In genomic region chr15:43529587-43530345, GRCh38 we compare ENCODE assay signal across 21 cellular contexts.
"Had no signal": no experiment of that assay in that cellular context is flagged by ENCODE, and none has a peak within 500 bp of the region (broad histone marks: within the 10 kb centered on the region; RNA-seq: fewer than 3 reads in every experiment).

No MANE protein-coding gene starts in this region.

- H3K27ac ChIP-seq: adrenal gland, thyroid gland had no signal

- ATAC-seq: activated CD4-positive, CD25-positive, alpha-beta regulatory T cell treated with anti-CD3 and anti-CD28 coated beads, Interleukin-2, amount 50 U/mL, for 24 hours had no signal

- H3K27ac Mint-ChIP-seq: activated naive CD4-positive, alpha-beta T cell treated with anti-CD3 and anti-CD28 coated beads, Interleukin-2, amount 50 U/mL, for 24 hours; activated T-cell treated with anti-CD3 and anti-CD28 coated beads, Interleukin-2, amount 50 U/mL, for 72 hours; nephron had no signal

- H3K36me3 ChIP-seq: thyroid gland had no signal

- H3K36me3 Mint-ChIP-seq: activated naive CD4-positive, alpha-beta T cell treated with anti-CD3 and anti-CD28 coated beads, Interleukin-2, amount 50 U/mL, for 24 hours had no signal

- H3K27me3 ChIP-seq: adrenal gland, thyroid gland had no signal

- H3K27me3 Mint-ChIP-seq: activated naive CD4-positive, alpha-beta T cell treated with anti-CD3 and anti-CD28 coated beads, Interleukin-2, amount 50 U/mL, for 24 hours had no signal

- H3K4me3 Mint-ChIP-seq: activated naive CD4-positive, alpha-beta T cell treated with anti-CD3 and anti-CD28 coated beads, Interleukin-2, amount 50 U/mL, for 24 hours; activated T-cell treated with anti-CD3 and anti-CD28 coated beads, Interleukin-2, amount 50 U/mL, for 72 hours; nephron had no signal

- H3K4me3 ChIP-seq: adrenal gland, lung, thyroid gland had no signal

- H3K9me3 Mint-ChIP-seq: activated naive CD4-positive, alpha-beta T cell treated with anti-CD3 and anti-CD28 coated beads, Interleukin-2, amount 50 U/mL, for 24 hours; activated T-cell treated with anti-CD3 and anti-CD28 coated beads, Interleukin-2, amount 50 U/mL, for 72 hours had no signal

- H3K4me1 ChIP-seq: adrenal gland had no signal

- DNase-seq: activated CD8-positive, alpha-beta memory T cell treated with anti-CD3 and anti-CD28 coated beads for 24 hours; activated CD8-positive, alpha-beta memory T cell treated with anti-CD3 and anti-CD28 coated beads, Interleukin-2, amount 50 U/mL, for 48 hours; activated effector memory CD4-positive, alpha-beta T cell treated with anti-CD3 and anti-CD28 coated beads, Interleukin-2, amount 50 U/mL, for 16 hours; activated T-cell treated with anti-CD3 and anti-CD28 coated beads, Interleukin-2, amount 50 U/mL, for 72 hours; erythroblast; foreskin melanocyte; islet precursor cell; midbrain; nucleus accumbens; retina; stimulated activated CD4-positive, alpha-beta T cell treated with anti-CD3 and anti-CD28 coated beads, Interleukin-12 subunit alpha, Interleukin-12 subunit beta, amount 100 ng/mL, for 4 hours; stimulated activated CD4-positive, alpha-beta T cell treated with anti-CD3 and anti-CD28 coated beads, Interleukin-1b, Interleukin-23, amount 100 ng/mL, for 48 hours; stimulated activated naive CD4-positive, alpha-beta T cell; T-helper 1 cell; T-helper 9 cell; thyroid gland had no signal

- H3K9me3 ChIP-seq: adrenal gland, thyroid gland had no signal
